Comparison of ENCODE assay signal across 8 cellular contexts in genomic region chr22:31753005-31753633, GRCh38. TPM values are rescaled to one million over a fixed set of nuclear protein-coding genes. Genes with fewer than 3 reads are reported as not detected.
DNase-seq lines count a peak whose midpoint lies in the region; ATAC-seq and TF ChIP-seq lines count a peak whose summit lies in the region.

No MANE protein-coding gene starts in this region.

- DNase-seq in GM10266 (ENCODE audit: extremely low spot score): peak; percentile 34
- peak; percentile 30 for DNase-seq in NCI-H748 treated with DMSO at 0.1 percent for 48 hours (lab: John Stamatoyannopoulos, UW)
- DNase-seq in adrenal gland: peak; percentile 50 to 82 (median 59)
- peak; percentile 67 for DNase-seq in iPS DF 19.7 (ENCODE audit: low read depth, low spot score)
- DNase-seq in gastrocnemius medialis: peak; percentile 3 to 33
- DNase-seq in NCI-H187 treated with DMSO at 0.1 percent for 48 hours (lab: John Stamatoyannopoulos, UW): no peak
- no peak for DNase-seq in activated CD4-positive, CD25-positive, alpha-beta regulatory T cell (lab: John Stamatoyannopoulos, UW)

- H3K4me3 ChIP-seq in adrenal gland (peak overlapping the region in 3 of 4 donors; percentile 32 to 82 (median 72)), gastrocnemius medialis (peak overlapping the region; percentile 62 to 90 (median 80))

- intact Hi-C loops in adrenal gland (cut with DNase I): no loop called here
- intact Hi-C loops in gastrocnemius medialis (cut with DNase I; ENCODE audit: low total_unique reads): loop anchor here (2.0 to 5.0 kb wide), 4 partner anchors 90 to 659 kb away; partner anchors contain the start of genes PISD, RTCB and YWHAH

- no peak for TF ChIP-seq CTCF in GM10266 (IDR thresholded peaks at IDR 0.05; ENCODE audit: control insufficient read depth, insufficient read depth, low read depth, missing control alignments)
- no peak for TF ChIP-seq CTCF in adrenal gland (IDR thresholded peaks at IDR 0.05)
- no peak for TF ChIP-seq CTCF in gastrocnemius medialis (IDR thresholded peaks at IDR 0.05 in 4 of 5, conservative IDR thresholded peaks at IDR 0.05 in 1 of 5)

- H3K36me3 ChIP-seq in adrenal gland (replicated peaks in 1 of 2) (peaks cover 0 to 4% of the 10 kb centered on the region in 2 donors), gastrocnemius medialis (no peaks in the 10 kb centered on the region)

- peak overlapping the region; percentile 90 to 97 (median 95) for H3K27ac ChIP-seq in adrenal gland
- H3K27ac ChIP-seq in gastrocnemius medialis: peak overlapping the region; percentile 90 to 96 (median 92)

- WGBS in adrenal gland, 4 donors: 4 to 6% (median 5%) methylated on average over 8 to 20 of the region's 20 CpGs

- H3K27me3 ChIP-seq in adrenal gland (no peaks in the 10 kb centered on the region), gastrocnemius medialis (no peaks in the 10 kb centered on the region)

- ATAC-seq in HG02798 (IDR thresholded peaks at IDR 0.05; ENCODE audit: poor library complexity, unreplicated experiment) (peak; percentile 5), gastrocnemius medialis (peak; percentile 0 to 31)

- TF ChIP-seq POLR2A in adrenal gland (IDR thresholded peaks at IDR 0.05): no peak
- no peak for TF ChIP-seq POLR2A in gastrocnemius medialis (IDR thresholded peaks at IDR 0.05)

- in situ Hi-C loops in gastrocnemius medialis (cut with MboI; ENCODE audit: low sequenced_read_pairs in 4 of 4): no loop called here

- peaks cover 36 to 61% of the 10 kb centered on the region in 2 donors for H3K4me1 ChIP-seq in adrenal gland (replicated peaks in 1 of 2)
- peaks cover 30 to 44% of the 10 kb centered on the region in 2 donors for H3K4me1 ChIP-seq in gastrocnemius medialis

- H3K9me3 ChIP-seq in adrenal gland (replicated peaks in 1 of 3) (no peaks in the 10 kb centered on the region), gastrocnemius medialis (no peaks in the 10 kb centered on the region)

RNA-seq across cellular contexts. Expression of gene DEPDC5, which starts 0.7 kb away (rescaled TPM):
- total RNA-seq in adrenal gland (10 to 100 TPM; 14.4 to 35.9 (median 24.2) TPM), gastrocnemius medialis (10 to 100 TPM in 2 of 4 donors, 1 to 10 TPM in 2; 6.6 to 12.2 (median 10.4) TPM)
- polyA plus RNA-seq in adrenal gland: 10 to 100 TPM; 17.1 to 20.7 (median 18.3) TPM

RNA-seq across cellular contexts. Expression of gene PRR14L, which starts 3.2 kb away (rescaled TPM):
- total RNA-seq in adrenal gland (10 to 100 TPM; 15.7 to 53.6 (median 37.6) TPM), gastrocnemius medialis (1 to 10 TPM; 6.5 to 8.4 (median 7.1) TPM)
- 10 to 100 TPM in 1 of 3 donors, 1 to 10 TPM in 2; 6.8 to 13.1 (median 10.0) TPM for polyA plus RNA-seq in adrenal gland

Comparison
In these comparisons a context has a peak if more than half of its experiments do, and no peak if none do; other contexts are left out.
1. DNase-seq: peak in GM10266 (single experiment), NCI-H748 treated with DMSO at 0.1 percent for 48 hours (single experiment), adrenal gland (7 of 7), iPS DF 19.7 (single experiment) and gastrocnemius medialis (2 of 2); none in NCI-H187 treated with DMSO at 0.1 percent for 48 hours (single experiment) and activated CD4-positive, CD25-positive, alpha-beta regulatory T cell (0 of 4).